ENCODE assay signal across 8 cellular contexts in the genomic region with DNA sequence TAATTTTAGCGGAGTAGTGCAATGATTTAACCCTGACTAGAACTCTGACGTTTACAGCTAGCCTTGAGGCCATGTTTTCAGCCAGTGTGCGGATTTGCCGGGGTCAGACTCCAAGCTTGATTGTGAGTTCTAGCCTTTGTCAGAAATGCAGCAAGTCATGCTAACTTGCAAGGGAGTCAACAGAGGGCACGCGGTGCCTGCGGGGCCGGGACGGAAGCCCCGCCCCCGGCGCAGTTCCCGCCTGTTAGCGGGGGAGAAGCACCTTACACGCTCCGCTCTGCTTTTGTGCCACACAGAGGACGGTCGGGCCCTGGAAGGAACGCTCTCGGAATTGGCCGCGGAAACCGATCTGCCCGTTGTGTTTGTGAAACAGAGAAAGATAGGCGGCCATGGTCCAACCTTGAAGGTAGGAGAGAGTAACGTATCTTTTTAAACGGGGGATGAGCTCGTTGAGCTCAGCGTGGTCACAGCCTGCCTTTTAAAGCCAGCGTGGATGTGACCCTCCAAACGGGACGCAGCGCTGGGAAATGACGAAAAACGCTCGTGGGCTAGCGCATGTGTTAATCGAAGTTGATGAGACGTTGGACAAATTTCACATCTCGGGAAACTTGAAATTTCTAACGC. TPM values are rescaled to one million over a fixed set of nuclear protein-coding genes. Genes with fewer than 3 reads are reported as not detected.
DNase-seq lines count a peak whose midpoint lies in the region; ATAC-seq and TF ChIP-seq lines count a peak whose summit lies in the region.

No MANE protein-coding gene starts in this region.

- H3K4me1 Mint-ChIP-seq in Calu3 (ENCODE audit: low read depth, unreplicated experiment): peaks cover 55% of the 10 kb centered on the region

- H2BK15ac ChIP-seq in IMR-90 (ENCODE audit: low read depth, low read length): 0 out of 3 replicates have a peak overlapping the region, but pooled peaks have one; percentile 3

- peak; percentile 26 for TF ChIP-seq RAD21 in IMR-90 (IDR thresholded peaks at IDR 0.05; ENCODE audit: low read length)

- peak overlapping the region; percentile 38 for H2AFZ ChIP-seq in IMR-90 (replicated peaks; ENCODE audit: low read length, poor library complexity)
- peak overlapping the region; percentile 32; the same call in 1 of the 2 replicates for H2AFZ ChIP-seq in OCI-LY3 (ENCODE audit: low read depth, low read length)

- H3K27me3 Mint-ChIP-seq in Calu3 (ENCODE audit: unreplicated experiment): no peaks in the 10 kb centered on the region

- no peaks in the 10 kb centered on the region for H3K9me3 Mint-ChIP-seq in Calu3 (ENCODE audit: low read depth, unreplicated experiment)

- H3K27me3 ChIP-seq in IMR-90 (ENCODE audit: control insufficient read depth, insufficient read depth, low read length): no peaks in the 10 kb centered on the region
- no peaks in the 10 kb centered on the region for H3K27me3 ChIP-seq in OCI-LY3 (ENCODE audit: low read depth, low read length)

- H3K4me3 Mint-ChIP-seq in Calu3 (ENCODE audit: low read depth, unreplicated experiment): peak overlapping the region; percentile 99

- peaks cover 68% of the 10 kb centered on the region for H3K79me2 ChIP-seq in OCI-LY3 (ENCODE audit: low read length)

- peak overlapping the region; percentile 99 for H3K27ac Mint-ChIP-seq in Calu3 (ENCODE audit: unreplicated experiment)

- H3K9ac ChIP-seq in IMR-90 (ENCODE audit: low read depth, low read length) (peak overlapping the region; percentile 94), OCI-LY3 (ENCODE audit: low read length) (peak overlapping the region; percentile 78)

- no peak overlapping the region for H2BK20ac ChIP-seq in IMR-90 (ENCODE audit: low read depth, low read length)

- H4K91ac ChIP-seq in IMR-90 (ENCODE audit: insufficient read depth, low read depth, low read length): peak overlapping the region; percentile 12; the same call in 1 of the 2 replicates

- no peaks in the 10 kb centered on the region for H3K9me1 ChIP-seq in IMR-90 (ENCODE audit: insufficient read depth, low read length)

- peaks cover 82% of the 10 kb centered on the region for H3K36me3 Mint-ChIP-seq in Calu3 (ENCODE audit: insufficient read depth, unreplicated experiment)

- TF ChIP-seq POLR2A in IMR-90 (IDR thresholded peaks at IDR 0.05; ENCODE audit: low read depth, low read length): peak; percentile 54; the same call in 1 of the 2 replicates

- peaks cover 15% of the 10 kb centered on the region for H3K4me1 ChIP-seq in IMR-90 (ENCODE audit: control insufficient read depth, insufficient read depth, low read length)
- H3K4me1 ChIP-seq in OCI-LY3 (ENCODE audit: low read length): peaks cover 21% of the 10 kb centered on the region

- peak overlapping the region; percentile 95 for H2BK5ac ChIP-seq in IMR-90 (ENCODE audit: low read depth, low read length, poor library complexity, severe bottlenecking)

- TF ChIP-seq CTCF in Calu3 (IDR thresholded peaks at IDR 0.05; ENCODE audit: unreplicated experiment) (no peak), IMR-90 (conservative IDR thresholded peaks at IDR 0.05; ENCODE audit: low read depth, low read length) (no peak), OCI-LY3 (IDR thresholded peaks at IDR 0.05; ENCODE audit: low read depth, low read length) (0 out of 2 replicates have a peak, but pooled peaks have one; percentile 5), epithelial cell of proximal tubule (conservative IDR thresholded peaks at IDR 0.05; ENCODE audit: low read depth, low read length) (peak; percentile 4)

- H3K79me1 ChIP-seq in IMR-90 (ENCODE audit: low read depth in 1 of 2, low read length in 2 of 2): peaks cover 0 to 21% of the 10 kb centered on the region in 2 experiments; a peak in 2 of 4 replicates

- H3K4me2 ChIP-seq in IMR-90 (ENCODE audit: low read depth, low read length) (peak overlapping the region; percentile 64), OCI-LY3 (ENCODE audit: low read length) (peak overlapping the region; percentile 100)

- in situ Hi-C loops in IMR-90 (cut with MboI; ENCODE audit: low sequenced_read_pairs): loop anchor here (5.0 kb wide), 1 partner anchor 71 kb away; the partner anchor contains the start of gene TXNRD1

- H3K18ac ChIP-seq in IMR-90 (ENCODE audit: low read depth, low read length): peak overlapping the region; percentile 28

- peak overlapping the region; percentile 83 for H3K4ac ChIP-seq in IMR-90 (ENCODE audit: low read depth, low read length)

- intact Hi-C loops in Calu3 (cut with micrococcal nuclease; ENCODE audit: unreplicated experiment): loop anchor here (10.0 kb wide), 1 partner anchor 666 kb away; the partner anchor contains the start of gene SLC41A2
- intact Hi-C loops in IMR-90 (cut with micrococcal nuclease): loop anchor here (5.0 to 10.0 kb wide), 3 partner anchors 151 to 324 kb away; partner anchors contain the start of genes HCFC2, NFYB and TDG

- H4K8ac ChIP-seq in IMR-90 (ENCODE audit: low read depth in 2 of 2, low read length in 2 of 2): peak overlapping the region; percentile 9 to 17; a peak in 2 of 4 replicates

- WGBS in IMR-90 (ENCODE audit: extremely low coverage in 2 of 2, insufficient read length in 1 of 2), 2 experiments: 1% methylated on average over 15 of the region's 41 CpGs; no CpG with 5 or more reads in 1 of the 2 experiments

- peak overlapping the region; percentile 98 for H3K23ac ChIP-seq in IMR-90 (ENCODE audit: low read depth, low read length)

- H3K36me3 ChIP-seq in IMR-90 (ENCODE audit: control insufficient read depth, insufficient read depth, low read length) (peaks cover 27% of the 10 kb centered on the region), OCI-LY3 (replicated peaks; ENCODE audit: low read depth, low read length) (peaks cover 17% of the 10 kb centered on the region)

- peak; percentile 51 for ATAC-seq in GM21526 (IDR thresholded peaks at IDR 0.05; ENCODE audit: low FRiP score, unreplicated experiment)
- ATAC-seq in IMR-90 (ENCODE audit: low read depth): peak; percentile 22

- POLR2A ChIA-PET in IMR-90 (lab: Charles Lee; ENCODE audit: unreplicated experiment): interaction anchor here (0.7 to 3.6 kb wide), 4 partner anchors 45 to 111 kb away, joined by 3 to 28 read pairs (median 4); no protein-coding TSS in a partner anchor

- 0 out of 2 replicates have a peak overlapping the region, but pooled peaks have one; percentile 3 for H4K5ac ChIP-seq in IMR-90 (ENCODE audit: low read depth, low read length)

- peak overlapping the region; percentile 11 for H2BK120ac ChIP-seq in IMR-90 (ENCODE audit: low read depth, low read length)

- H3K9me3 ChIP-seq in IMR-90 (ENCODE audit: control insufficient read depth, insufficient read depth, low read length): no peaks in the 10 kb centered on the region
- no peaks in the 10 kb centered on the region for H3K9me3 ChIP-seq in OCI-LY3 (ENCODE audit: insufficient read depth, low read length)

- peaks cover 60% of the 10 kb centered on the region for H4K20me1 ChIP-seq in IMR-90 (ENCODE audit: insufficient read depth, low read length)
- H4K20me1 ChIP-seq in OCI-LY3 (ENCODE audit: insufficient read depth, low read length): peaks cover 3% of the 10 kb centered on the region; the same call in 1 of the 2 replicates

- DNase-seq in Calu3 (peak; percentile 89), IMR-90 (peak; percentile 77), activated T-cell treated with anti-CD3 and anti-CD28 coated beads for 4 hours (peak; percentile 77), epithelial cell of proximal tubule (ENCODE audit: low read depth) (no peak), mucosa of gallbladder (ENCODE audit: low spot score) (peak; percentile 79)
- peak; percentile 88 for DNase-seq in stimulated activated CD8-positive, alpha-beta memory T cell treated with anti-CD3 and anti-CD28 coated beads, Interleukin-4, amount 100 ng/mL, for 48 hours

- H3K27ac ChIP-seq in IMR-90 (ENCODE audit: insufficient read depth, low read length) (peak overlapping the region; percentile 70), OCI-LY3 (ENCODE audit: low read length) (peak overlapping the region; percentile 94)

- H3K4me3 ChIP-seq in IMR-90 (ENCODE audit: insufficient read depth, low read depth, low read length) (peak overlapping the region; percentile 68), OCI-LY3 (ENCODE audit: low read length) (peak overlapping the region; percentile 91), epithelial cell of proximal tubule (ENCODE audit: low read depth, low read length) (peak overlapping the region; percentile 93)

- BruUV-seq in Calu3 (replicated peaks; lab: Mats Ljungman, UMichigan) (no TSS peak), IMR-90 (replicated peaks; lab: Mats Ljungman, UMichigan) (no TSS peak)

- H3K56ac ChIP-seq in IMR-90 (ENCODE audit: extremely low read depth, insufficient read depth, low read length): peak overlapping the region; percentile 91

- H2AK5ac ChIP-seq in IMR-90 (ENCODE audit: low read depth, low read length): 0 out of 2 replicates have a peak overlapping the region, but pooled peaks have one; percentile 51

- peak overlapping the region; percentile 98 for H3K14ac ChIP-seq in IMR-90 (replicated peaks; ENCODE audit: low read depth, low read length)

- peak overlapping the region; percentile 53 for H2AK9ac ChIP-seq in IMR-90 (replicated peaks; ENCODE audit: low read depth, low read length, poor library complexity)

- CTCF ChIA-PET in Calu3 (lab: Charles Lee): interaction anchor here (0.8 to 5.2 kb wide), 3 partner anchors 31 to 73 kb away, joined by 3 to 26 read pairs (median 6); partner anchors contain the start of gene TXNRD1
- CTCF ChIA-PET in IMR-90 (lab: Yijun Ruan, JAX): interaction anchor here (2.5 kb wide), 1 partner anchor 67 kb away, joined by 5 read pairs; no protein-coding TSS in a partner anchor

- dilution Hi-C loops in IMR-90 (cut with HindIII; ENCODE audit: low sequenced_read_pairs, unreplicated experiment): no loop called here

TF ChIP-seq in IMR-90, 13 proteins besides CTCF, POLR2A, EP300 and RAD21 (continues in another document):
- no peak for TF ChIP-seq RFX5 (IDR thresholded peaks at IDR 0.05; ENCODE audit: low read depth, low read length)
- TF ChIP-seq, protein P1, sequence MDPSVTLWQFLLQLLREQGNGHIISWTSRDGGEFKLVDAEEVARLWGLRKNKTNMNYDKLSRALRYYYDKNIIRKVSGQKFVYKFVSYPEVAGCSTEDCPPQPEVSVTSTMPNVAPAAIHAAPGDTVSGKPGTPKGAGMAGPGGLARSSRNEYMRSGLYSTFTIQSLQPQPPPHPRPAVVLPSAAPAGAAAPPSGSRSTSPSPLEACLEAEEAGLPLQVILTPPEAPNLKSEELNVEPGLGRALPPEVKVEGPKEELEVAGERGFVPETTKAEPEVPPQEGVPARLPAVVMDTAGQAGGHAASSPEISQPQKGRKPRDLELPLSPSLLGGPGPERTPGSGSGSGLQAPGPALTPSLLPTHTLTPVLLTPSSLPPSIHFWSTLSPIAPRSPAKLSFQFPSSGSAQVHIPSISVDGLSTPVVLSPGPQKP (IDR thresholded peaks at IDR 0.05; ENCODE audit: borderline replicate concordance, low read depth, low read length): no peak

RNA-seq across cellular contexts. Expression of gene EID3, which starts 14.8 kb away (rescaled TPM):
- total RNA-seq in Calu3 (2022) (5.5 and 6.1 TPM in 2 replicates), IMR-90 (2012; rRNA removed) (4.1 and 6.9 TPM in 2 replicates), epithelial cell of proximal tubule (1.1 and 1.3 TPM in 2 replicates), mucosa of gallbladder (3.9 TPM)
- polyA plus RNA-seq in IMR-90 (2012; rRNA removed): 2.0 and 2.2 TPM in 2 replicates
- 0.48 and 0.92 TPM in 2 replicates for polyA plus RNA-seq in IMR-90 (2012; cell fraction: cytosol; rRNA removed)
- polyA plus RNA-seq in IMR-90 (2012; cell fraction: nucleus; rRNA removed; ENCODE audit: low replicate concordance): 5.9 and 6.1 TPM in 2 replicates

Comparison
In these comparisons a context has a peak if more than half of its experiments do, and no peak if none do; other contexts are left out.
1. CTCF ChIP-seq: peak in OCI-LY3 (single experiment) and epithelial cell of proximal tubule (single experiment); none in Calu3 (single experiment) and IMR-90 (single experiment).
2. Peak in every context shown above with its lines, with median percentiles within 50 percentile points of each other: H3K4me3 ChIP-seq.